Comparison of ENCODE assay signal across 8 cellular contexts in genomic region chr14:58297412-58297761, GRCh38. TPM values are rescaled to one million over a fixed set of nuclear protein-coding genes. Genes with fewer than 3 reads are reported as not detected.
DNase-seq lines count a peak whose midpoint lies in the region; ATAC-seq and TF ChIP-seq lines count a peak whose summit lies in the region.

No MANE protein-coding gene starts in this region.

- peak in 1 of 10 experiments; percentile 8 for DNase-seq in CD4-positive, alpha-beta T cell
- DNase-seq in H9 (no peak), adrenal gland (peak in 2 of 7 donors; percentile 29 to 56), NK-92 (lab: John Stamatoyannopoulos, UW; ENCODE audit: unreplicated experiment) (no peak), NCI-H2107 treated with DMSO at 0.1 percent for 48 hours (lab: John Stamatoyannopoulos, UW; ENCODE audit: unreplicated experiment) (no peak)
- DNase-seq in activated CD4-positive, alpha-beta T cell treated with anti-CD3 and anti-CD28 coated beads for 36 hours, result no peak

- no peak overlapping the region for H2BK12ac ChIP-seq in H9 (ENCODE audit: insufficient read length, low read depth, low read length)

- peak overlapping the region; percentile 96 for H3K56ac ChIP-seq in H9 (ENCODE audit: insufficient read length, low read depth, low read length)

- H2BK20ac ChIP-seq in H9 (ENCODE audit: low read depth, low read length, poor library complexity, severe bottlenecking), result no peak overlapping the region

- H3K9ac ChIP-seq in H9 (ENCODE audit: extremely low read depth, insufficient read length, low read length) (peak overlapping the region; percentile 96), liver (ENCODE audit: low read depth in 1 of 2, low read length in 2 of 2) (peak overlapping the region; percentile 87 to 99)

- H3K36me3 ChIP-seq in adrenal gland (replicated peaks in 1 of 2) (peaks cover 0 to 23% of the 10 kb centered on the region in 2 donors), liver (ENCODE audit: control insufficient read depth in 4 of 4, insufficient read depth in 3 of 4, low read depth in 1 of 4, low read length in 3 of 4) (peaks cover 2 to 15% (median 7%) of the 10 kb centered on the region in 4 donors)

- no peak overlapping the region for H3K27ac Mint-ChIP-seq in CD4-positive, alpha-beta T cell
- no peak overlapping the region for H3K27ac Mint-ChIP-seq in H9
- H3K27ac Mint-ChIP-seq in activated CD4-positive, alpha-beta T cell treated with anti-CD3 and anti-CD28 coated beads for 36 hours, result no peak overlapping the region

- no peak for ATAC-seq in CD4-positive, alpha-beta T cell (ENCODE audit: poor library complexity)
- ATAC-seq in HG03442 (IDR thresholded peaks at IDR 0.05; ENCODE audit: unreplicated experiment), result no peak
- no peak for ATAC-seq in activated CD4-positive, alpha-beta T cell treated with anti-CD3 and anti-CD28 coated beads for 36 hours

- peaks cover 37% of the 10 kb centered on the region for H3K4me1 Mint-ChIP-seq in CD4-positive, alpha-beta T cell (ENCODE audit: low read depth)
- H3K4me1 Mint-ChIP-seq in H9, result peaks cover 11 to 15% of the 10 kb centered on the region in 2 experiments
- H3K4me1 Mint-ChIP-seq in activated CD4-positive, alpha-beta T cell treated with anti-CD3 and anti-CD28 coated beads for 36 hours, result peaks cover 43% of the 10 kb centered on the region

- peak in 1 of 2 donors; percentile 28 for TF ChIP-seq RAD21 in liver (IDR thresholded peaks at IDR 0.05)

- no peak overlapping the region for H3K14ac ChIP-seq in H9 (ENCODE audit: insufficient read depth, low read length)

- no peak overlapping the region for H3K4ac ChIP-seq in H9 (ENCODE audit: low read depth, low read length)

- H3K9me3 ChIP-seq in CD4-positive, alpha-beta T cell (ENCODE audit: control insufficient read depth, low read length), result no peaks in the 10 kb centered on the region
- H3K9me3 ChIP-seq in H9 (ENCODE audit: control insufficient read depth, low read depth, low read length), result no peaks in the 10 kb centered on the region
- no peaks in the 10 kb centered on the region for H3K9me3 ChIP-seq in adrenal gland (replicated peaks in 1 of 3)
- no peaks in the 10 kb centered on the region for H3K9me3 ChIP-seq in liver (ENCODE audit: control insufficient read depth in 4 of 4, low read length in 3 of 4)

- H3K4me1 ChIP-seq in H9 (ENCODE audit: insufficient read depth, low read length) (no peaks in the 10 kb centered on the region), adrenal gland (replicated peaks in 1 of 2) (peaks cover 6 to 37% of the 10 kb centered on the region in 2 donors), liver (ENCODE audit: control insufficient read depth in 4 of 4, insufficient read depth in 4 of 4, low read length in 3 of 4) (peaks cover 10 to 41% (median 32%) of the 10 kb centered on the region in 4 donors)

- H3T11ph ChIP-seq in H9 (ENCODE audit: low read length), result no peak overlapping the region

- H2BK15ac ChIP-seq in H9 (ENCODE audit: low read depth, low read length), result no peak overlapping the region

- no peak overlapping the region for H4K91ac ChIP-seq in H9 (ENCODE audit: insufficient read length, low read depth, low read length)

- H3K4me3 Mint-ChIP-seq in CD4-positive, alpha-beta T cell, result no peak overlapping the region
- no peak overlapping the region for H3K4me3 Mint-ChIP-seq in H9
- no peak overlapping the region for H3K4me3 Mint-ChIP-seq in activated CD4-positive, alpha-beta T cell treated with anti-CD3 and anti-CD28 coated beads for 36 hours

- no peaks in the 10 kb centered on the region for H3K27me3 Mint-ChIP-seq in CD4-positive, alpha-beta T cell
- no peaks in the 10 kb centered on the region for H3K27me3 Mint-ChIP-seq in H9 (ENCODE audit: low read depth)
- no peaks in the 10 kb centered on the region for H3K27me3 Mint-ChIP-seq in activated CD4-positive, alpha-beta T cell treated with anti-CD3 and anti-CD28 coated beads for 36 hours

- H2BK5ac ChIP-seq in H9 (ENCODE audit: insufficient read length, low read length), result no peak overlapping the region

- H4K20me1 ChIP-seq in H9 (ENCODE audit: control insufficient read depth, insufficient read depth, insufficient read length), result no peaks in the 10 kb centered on the region

- H2AK5ac ChIP-seq in H9 (ENCODE audit: insufficient read length, low read length), result no peak overlapping the region

- H3K9me3 Mint-ChIP-seq in CD4-positive, alpha-beta T cell, result no peaks in the 10 kb centered on the region
- no peaks in the 10 kb centered on the region; a peak in 1 of 5 replicates for H3K9me3 Mint-ChIP-seq in H9
- H3K9me3 Mint-ChIP-seq in activated CD4-positive, alpha-beta T cell treated with anti-CD3 and anti-CD28 coated beads for 36 hours (ENCODE audit: low read depth), result no peaks in the 10 kb centered on the region

- no peak for TF ChIP-seq POLR2A in adrenal gland (IDR thresholded peaks at IDR 0.05)

- H3K18ac ChIP-seq in H9 (ENCODE audit: insufficient read length, low read depth, low read length), result peak overlapping the region; percentile 2

- H3K4me3 ChIP-seq in adrenal gland (peak overlapping the region; percentile 35 to 83 (median 62)), liver (ENCODE audit: low read depth in 1 of 3, low read length in 3 of 3) (peak overlapping the region; percentile 91 to 100 (median 95))

- CTCF ChIA-PET in CD4-positive, alpha-beta T cell (lab: Charles Lee), result interaction anchor here (1.2 kb wide), 1 partner anchor 31 kb away, joined by 5 read pairs; no protein-coding TSS in a partner anchor
- CTCF ChIA-PET in activated CD4-positive, alpha-beta T cell treated with anti-CD3 and anti-CD28 coated beads for 36 hours (lab: Charles Lee), result interaction anchor here (1.3 to 2.0 kb wide), 3 partner anchors 45 to 57 kb away, joined by 4 to 11 read pairs (median 6); partner anchors contain the start of gene PSMA3

- WGBS in H9 (ENCODE audit: extremely low coverage, insufficient read length, low lambda C conversion rate), result no CpG with 5 or more reads among the region's 10 CpGs
- 0 to 3% (median 0%) methylated on average over 6 to 10 of the region's 10 CpGs for WGBS in adrenal gland, 4 donors
- under 1% methylated on average over 10 of the region's 10 CpGs for WGBS in liver

- peak overlapping the region; percentile 95 for H3K27ac ChIP-seq in CD4-positive, alpha-beta T cell (ENCODE audit: low read depth, low read length)
- peak overlapping the region; percentile 94 for H3K27ac ChIP-seq in H9 (ENCODE audit: insufficient read length, low read depth, low read length)
- H3K27ac ChIP-seq in adrenal gland, result peak overlapping the region; percentile 81 to 96 (median 94)
- H3K27ac ChIP-seq in liver (ENCODE audit: low read depth in 1 of 2, low read length in 2 of 2), result peak overlapping the region; percentile 99

- H3K79me2 ChIP-seq in H9 (ENCODE audit: insufficient read depth, low read length), result peaks cover 34% of the 10 kb centered on the region; the same call in 1 of the 2 replicates

- H4K5ac ChIP-seq in H9 (ENCODE audit: insufficient read length, low read depth, low read length), result no peak overlapping the region

- no peak overlapping the region for H2AFZ ChIP-seq in H9 (ENCODE audit: low read length)

- H3K4me2 ChIP-seq in H9 (ENCODE audit: insufficient read depth, insufficient read length, low read length), result peak overlapping the region; percentile 57

- H3K23me2 ChIP-seq in H9 (ENCODE audit: insufficient read length, low read depth, low read length, poor library complexity, severe bottlenecking), result peaks cover 4% of the 10 kb centered on the region

- no peaks in the 10 kb centered on the region for H3K27me3 ChIP-seq in CD4-positive, alpha-beta T cell (ENCODE audit: control insufficient read depth, insufficient read depth, low read length)
- H3K27me3 ChIP-seq in H9 (ENCODE audit: insufficient read depth, low read length), result no peaks in the 10 kb centered on the region
- H3K27me3 ChIP-seq in adrenal gland, result no peaks in the 10 kb centered on the region
- H3K27me3 ChIP-seq in liver (ENCODE audit: control insufficient read depth in 4 of 4, insufficient read depth in 4 of 4, low read length in 3 of 4), result no peaks in the 10 kb centered on the region

- H2BK120ac ChIP-seq in H9 (ENCODE audit: low read depth, low read length, poor library complexity, severe bottlenecking), result no peak overlapping the region

- POLR2A ChIA-PET in CD4-positive, alpha-beta T cell (lab: Charles Lee), result interaction anchor here (0.7 to 4.8 kb wide), 29 partner anchors 10 to 1951 kb away, joined by 3 to 122 read pairs (median 8); partner anchors contain the start of genes ACTR10, DAAM1, DHRS7 and GPR135
- POLR2A ChIA-PET in activated CD4-positive, alpha-beta T cell treated with anti-CD3 and anti-CD28 coated beads for 36 hours (lab: Charles Lee), result interaction anchor here (1.0 to 1.6 kb wide), 6 partner anchors 30 to 133 kb away, joined by 3 to 26 read pairs (median 10); partner anchors contain the start of genes KIAA0586, PSMA3 and TIMM9

- peaks cover 5% of the 10 kb centered on the region for H3K79me1 ChIP-seq in H9 (ENCODE audit: insufficient read depth, low read depth, low read length, poor library complexity, severe bottlenecking)

- intact Hi-C loops in CD4-positive, alpha-beta T cell (cut with DNase I, micrococcal nuclease), result loop anchor here (2.0 to 5.0 kb wide), 3 partner anchors 17 to 130 kb away; partner anchors contain the start of genes KIAA0586 (in 1 of the 2), PSMA3 (in 1 of the 2) and TIMM9 (in 1 of the 2)
- intact Hi-C loops in adrenal gland (cut with DNase I), result no loop called here
- intact Hi-C loops in activated CD4-positive, alpha-beta T cell treated with anti-CD3 and anti-CD28 coated beads for 36 hours (cut with DNase I, micrococcal nuclease), result loop anchor here (1.0 to 5.0 kb wide), 4 partner anchors 16 to 907 kb away; partner anchors contain the start of gene NAA30 (in 1 of the 2)

- no peak overlapping the region for H3K23ac ChIP-seq in H9 (ENCODE audit: insufficient read length, low read depth, low read length)

- H3K36me3 Mint-ChIP-seq in CD4-positive, alpha-beta T cell (ENCODE audit: low read depth), result peaks cover 50% of the 10 kb centered on the region
- H3K36me3 Mint-ChIP-seq in H9 (ENCODE audit: insufficient read depth in 1 of 3, low read depth in 3 of 3), result peaks cover 26 to 40% (median 34%) of the 10 kb centered on the region in 3 experiments
- peaks cover 40% of the 10 kb centered on the region for H3K36me3 Mint-ChIP-seq in activated CD4-positive, alpha-beta T cell treated with anti-CD3 and anti-CD28 coated beads for 36 hours (ENCODE audit: low read depth)

- H4K8ac ChIP-seq in H9 (replicated peaks; ENCODE audit: insufficient read length, low read depth, low read length), result no peak overlapping the region

- no peak for TF ChIP-seq CTCF in CD4-positive, alpha-beta T cell (IDR thresholded peaks at IDR 0.05)
- TF ChIP-seq CTCF in H9 (conservative IDR thresholded peaks at IDR 0.05), result no peak
- no peak for TF ChIP-seq CTCF in adrenal gland (IDR thresholded peaks at IDR 0.05)
- TF ChIP-seq CTCF in liver (IDR thresholded peaks at IDR 0.05; ENCODE audit: low read depth, low read length, missing input control), result no peak

RNA-seq across cellular contexts. Expression of gene ARID4A, which starts 1.0 kb away (rescaled TPM):
- 10 to 100 TPM; 89.6 to 94.7 TPM for total RNA-seq in CD4-positive, alpha-beta T cell
- total RNA-seq in H9 (2021) (12.9 and 13.2 TPM in 2 replicates), adrenal gland (10 to 100 TPM in 7 of 8 donors, 1 to 10 TPM in 1; 6.2 to 38.0 (median 18.3) TPM), liver (10 to 100 TPM; 10.1 to 13.9 TPM)
- polyA plus RNA-seq in adrenal gland (10 to 100 TPM in 2 of 3 donors, 1 to 10 TPM in 1; 4.4 to 17.5 (median 16.3) TPM), liver (10 to 100 TPM in 1 of 2 donors, 1 to 10 TPM in 1; 3.8 to 26.9 TPM)
- 10 to 100 TPM; 20.3 to 25.3 TPM for total RNA-seq in activated CD4-positive, alpha-beta T cell treated with anti-CD3 and anti-CD28 coated beads for 36 hours

RNA-seq across cellular contexts. Expression of gene PSMA3, which starts 52.7 kb away (rescaled TPM):
- total RNA-seq in CD4-positive, alpha-beta T cell, result 100 to 1,000 TPM; 104 to 108 TPM
- total RNA-seq in H9 (2021), result 340 and 342 TPM in 2 replicates
- 100 to 1,000 TPM in 7 of 8 donors, 10 to 100 TPM in 1; 80.9 to 270 (median 143) TPM for total RNA-seq in adrenal gland
- 100 to 1,000 TPM; 164 to 260 (median 173) TPM for polyA plus RNA-seq in adrenal gland
- 100 to 1,000 TPM in 1 of 2 donors, 10 to 100 TPM in 1; 54.6 to 120 TPM for total RNA-seq in liver
- 100 to 1,000 TPM; 106 to 192 TPM for polyA plus RNA-seq in liver
- 100 to 1,000 TPM; 342 to 425 TPM for total RNA-seq in activated CD4-positive, alpha-beta T cell treated with anti-CD3 and anti-CD28 coated beads for 36 hours

Comparison
In these comparisons a context has a peak if more than half of its experiments do, and no peak if none do; other contexts are left out.
1. intact Hi-C loops: an anchor here in CD4-positive, alpha-beta T cell (2.0 to 5.0 kb wide) and activated CD4-positive, alpha-beta T cell treated with anti-CD3 and anti-CD28 coated beads for 36 hours (1.0 to 5.0 kb wide); none called in adrenal gland.